Comparison of ENCODE assay signal across 23 cellular contexts in the genomic region with DNA sequence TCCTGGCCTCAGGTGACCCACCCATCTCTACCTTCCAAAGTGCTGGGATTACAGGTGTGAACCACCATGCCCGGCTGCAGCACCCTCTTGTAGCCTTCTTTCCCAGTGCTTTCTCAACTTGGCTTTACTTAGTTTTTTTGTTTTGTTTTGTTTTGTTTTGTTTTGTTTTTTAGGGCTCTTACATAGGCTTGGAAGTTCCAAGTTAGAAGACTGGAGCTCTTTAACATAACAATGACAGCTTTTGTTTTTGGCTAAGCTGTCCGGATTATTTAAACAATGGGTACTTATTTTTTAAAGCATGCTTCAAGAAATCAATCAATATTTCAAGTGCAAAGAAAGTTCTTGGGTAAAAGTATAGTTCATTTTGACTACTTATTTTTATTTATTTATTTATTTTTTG.
"Had no signal": no experiment of that assay in that cellular context is flagged by ENCODE, and none has a peak within 500 bp of the region (broad histone marks: within the 10 kb centered on the region; RNA-seq: fewer than 3 reads in every experiment).

No MANE protein-coding gene starts in this region.

- DNase-seq: dermis blood vessel endothelial cell; effector memory CD4-positive, alpha-beta T cell; esophagus squamous epithelium; foreskin melanocyte; kidney; natural killer cell; sigmoid colon; stimulated activated CD4-positive, alpha-beta T cell treated with anti-CD3 and anti-CD28 coated beads, Interleukin-2, amount 100 ng/mL, for 24 hours; stimulated activated CD4-positive, alpha-beta T cell treated with anti-CD3 and anti-CD28 coated beads, Interleukin-4, amount 100 ng/mL, for 24 hours; stimulated activated naive CD4-positive, alpha-beta T cell treated with Interleukin-2 at 50 U/mL for 16 hours; stomach; thyroid gland; trophoblast cell had no signal

- H3K36me3 Mint-ChIP-seq: natural killer cell had no signal

- H3K4me3 Mint-ChIP-seq: memory B cell; natural killer cell; neural crest cell; stimulated activated effector memory CD8-positive, alpha-beta T cell treated with anti-CD3 and anti-CD28 coated beads, Interleukin-12 subunit alpha, Interleukin-12 subunit beta, amount 100 ng/mL, for 72 hours had no signal

- H3K4me3 ChIP-seq: coronary artery, esophagus squamous epithelium, lung, prostate gland, right atrium auricular region, sigmoid colon, stomach, thyroid gland, vagina had no signal

- H3K9me3 ChIP-seq: esophagus squamous epithelium, prostate gland, right atrium auricular region, sigmoid colon, stomach, thyroid gland, vagina had no signal

- H3K9me3 Mint-ChIP-seq: memory B cell; natural killer cell; neural crest cell; stimulated activated effector memory CD8-positive, alpha-beta T cell treated with anti-CD3 and anti-CD28 coated beads, Interleukin-12 subunit alpha, Interleukin-12 subunit beta, amount 100 ng/mL, for 72 hours had no signal

- H3K27me3 ChIP-seq: esophagus squamous epithelium, right atrium auricular region, sigmoid colon, stomach, thyroid gland, vagina had no signal

- H3K36me3 ChIP-seq: prostate gland, right atrium auricular region, sigmoid colon, stomach, thyroid gland, vagina had no signal

- H3K27me3 Mint-ChIP-seq: memory B cell had no signal

- H3K27ac Mint-ChIP-seq: memory B cell; natural killer cell; stimulated activated effector memory CD8-positive, alpha-beta T cell treated with anti-CD3 and anti-CD28 coated beads, Interleukin-12 subunit alpha, Interleukin-12 subunit beta, amount 100 ng/mL, for 72 hours had no signal

- H3K27ac ChIP-seq: coronary artery, esophagus squamous epithelium, parathyroid adenoma, prostate gland, right atrium auricular region, sigmoid colon, stomach, thyroid gland, vagina had no signal

- H3K4me1 ChIP-seq: parathyroid adenoma, prostate gland, sigmoid colon had no signal

- ATAC-seq: left lobe of liver; natural killer cell; stimulated activated effector memory CD8-positive, alpha-beta T cell treated with anti-CD3 and anti-CD28 coated beads, Interleukin-12 subunit alpha, Interleukin-12 subunit beta, amount 100 ng/mL, for 72 hours had no signal
